Comparison of ENCODE assay signal across 2 cellular contexts in the genomic region with DNA sequence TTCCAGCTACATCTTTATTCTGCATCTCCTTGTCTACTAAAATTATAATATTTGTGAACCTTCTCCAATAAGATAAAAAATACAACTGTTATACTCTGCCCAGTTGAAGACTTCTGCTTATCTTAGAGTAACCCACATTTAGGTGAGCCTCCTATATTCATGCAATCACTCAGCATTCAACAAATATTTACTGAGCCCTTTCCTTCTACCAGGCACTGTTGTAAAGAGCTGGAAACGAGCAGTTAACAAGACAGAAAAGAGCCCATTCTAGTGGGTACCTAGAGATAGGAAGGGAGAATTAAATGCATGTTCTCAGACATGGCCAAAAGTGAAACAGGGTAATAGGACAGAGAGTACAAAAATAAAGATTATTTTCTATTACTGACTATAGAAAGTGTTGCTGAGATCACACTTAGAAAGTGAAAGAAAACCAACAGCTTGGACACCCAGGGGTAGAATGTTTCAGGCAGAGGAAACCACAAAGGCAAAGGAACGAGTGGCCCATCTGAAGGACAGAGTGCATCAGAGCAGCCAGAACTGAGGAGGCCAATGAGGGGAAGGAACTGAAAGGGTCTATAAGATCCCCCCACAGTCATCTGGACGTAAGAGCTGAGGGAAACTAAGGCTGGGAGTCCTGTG.
TF ChIP-seq lines count a peak whose summit lies in the region.

No MANE protein-coding gene starts in this region.

TF ChIP-seq in SK-N-SH, 30 proteins besides CTCF, POLR2A, EP300 and RAD21 (continued from another document and continues in another):
- TF ChIP-seq REST (IDR thresholded peaks at IDR 0.05; ENCODE audit: low read depth, low read length) (no peak), RCOR1 (IDR thresholded peaks at IDR 0.05; ENCODE audit: low read length) (no peak), SIN3A (IDR thresholded peaks at IDR 0.05; ENCODE audit: borderline replicate concordance, low read depth, low read length) (no peak), EZH2phosphoT487 (IDR thresholded peaks at IDR 0.05; ENCODE audit: borderline replicate concordance, low read depth) (no peak), SMC3 (IDR thresholded peaks at IDR 0.05; ENCODE audit: low read depth, low read length) (no peak), RFX5 (IDR thresholded peaks at IDR 0.05; ENCODE audit: low read length) (no peak), FOXJ3 (CRISPR knock-in tag; IDR thresholded peaks at IDR 0.05) (no peak), USF1 (IDR thresholded peaks at IDR 0.05; ENCODE audit: borderline replicate concordance, low read depth) (no peak), MEF2A (IDR thresholded peaks at IDR 0.05; ENCODE audit: borderline replicate concordance, low read depth) (no peak), PBX3 (IDR thresholded peaks at IDR 0.05) (no peak), TEAD4 (IDR thresholded peaks at IDR 0.05; ENCODE audit: borderline replicate concordance, insufficient read depth) (no peak), TCF12 (IDR thresholded peaks at IDR 0.05) (no peak), GATA2 (CRISPR knock-in tag; IDR thresholded peaks at IDR 0.05) (no peak), MXI1 (IDR thresholded peaks at IDR 0.05; ENCODE audit: low read depth, low read length) (no peak)
- TF ChIP-seq, protein P1, sequence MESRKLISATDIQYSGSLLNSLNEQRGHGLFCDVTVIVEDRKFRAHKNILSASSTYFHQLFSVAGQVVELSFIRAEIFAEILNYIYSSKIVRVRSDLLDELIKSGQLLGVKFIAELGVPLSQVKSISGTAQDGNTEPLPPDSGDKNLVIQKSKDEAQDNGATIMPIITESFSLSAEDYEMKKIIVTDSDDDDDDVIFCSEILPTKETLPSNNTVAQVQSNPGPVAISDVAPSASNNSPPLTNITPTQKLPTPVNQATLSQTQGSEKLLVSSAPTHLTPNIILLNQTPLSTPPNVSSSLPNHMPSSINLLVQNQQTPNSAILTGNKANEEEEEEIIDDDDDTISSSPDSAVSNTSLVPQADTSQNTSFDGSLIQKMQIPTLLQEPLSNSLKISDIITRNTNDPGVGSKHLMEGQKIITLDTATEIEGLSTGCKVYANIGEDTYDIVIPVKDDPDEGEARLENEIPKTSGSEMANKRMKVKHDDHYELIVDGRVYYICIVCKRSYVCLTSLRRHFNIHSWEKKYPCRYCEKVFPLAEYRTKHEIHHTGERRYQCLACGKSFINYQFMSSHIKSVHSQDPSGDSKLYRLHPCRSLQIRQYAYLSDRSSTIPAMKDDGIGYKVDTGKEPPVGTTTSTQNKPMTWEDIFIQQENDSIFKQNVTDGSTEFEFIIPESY (IDR thresholded peaks at IDR 0.05; ENCODE audit: borderline replicate concordance, low read depth), result no peak
- TF ChIP-seq, protein P2, sequence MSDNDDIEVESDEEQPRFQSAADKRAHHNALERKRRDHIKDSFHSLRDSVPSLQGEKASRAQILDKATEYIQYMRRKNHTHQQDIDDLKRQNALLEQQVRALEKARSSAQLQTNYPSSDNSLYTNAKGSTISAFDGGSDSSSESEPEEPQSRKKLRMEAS (IDR thresholded peaks at IDR 0.05; ENCODE audit: low read depth), result no peak
- TF ChIP-seq, protein P3, sequence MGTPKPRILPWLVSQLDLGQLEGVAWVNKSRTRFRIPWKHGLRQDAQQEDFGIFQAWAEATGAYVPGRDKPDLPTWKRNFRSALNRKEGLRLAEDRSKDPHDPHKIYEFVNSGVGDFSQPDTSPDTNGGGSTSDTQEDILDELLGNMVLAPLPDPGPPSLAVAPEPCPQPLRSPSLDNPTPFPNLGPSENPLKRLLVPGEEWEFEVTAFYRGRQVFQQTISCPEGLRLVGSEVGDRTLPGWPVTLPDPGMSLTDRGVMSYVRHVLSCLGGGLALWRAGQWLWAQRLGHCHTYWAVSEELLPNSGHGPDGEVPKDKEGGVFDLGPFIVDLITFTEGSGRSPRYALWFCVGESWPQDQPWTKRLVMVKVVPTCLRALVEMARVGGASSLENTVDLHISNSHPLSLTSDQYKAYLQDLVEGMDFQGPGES (IDR thresholded peaks at IDR 0.05; ENCODE audit: low read depth, low read length), result no peak

TF ChIP-seq in SK-N-SH treated with all-trans-retinoic acid at 6 μM for 48 hours, 23 proteins besides CTCF, POLR2A, EP300 and RAD21 (continued from another document):
- TF ChIP-seq, protein P4, sequence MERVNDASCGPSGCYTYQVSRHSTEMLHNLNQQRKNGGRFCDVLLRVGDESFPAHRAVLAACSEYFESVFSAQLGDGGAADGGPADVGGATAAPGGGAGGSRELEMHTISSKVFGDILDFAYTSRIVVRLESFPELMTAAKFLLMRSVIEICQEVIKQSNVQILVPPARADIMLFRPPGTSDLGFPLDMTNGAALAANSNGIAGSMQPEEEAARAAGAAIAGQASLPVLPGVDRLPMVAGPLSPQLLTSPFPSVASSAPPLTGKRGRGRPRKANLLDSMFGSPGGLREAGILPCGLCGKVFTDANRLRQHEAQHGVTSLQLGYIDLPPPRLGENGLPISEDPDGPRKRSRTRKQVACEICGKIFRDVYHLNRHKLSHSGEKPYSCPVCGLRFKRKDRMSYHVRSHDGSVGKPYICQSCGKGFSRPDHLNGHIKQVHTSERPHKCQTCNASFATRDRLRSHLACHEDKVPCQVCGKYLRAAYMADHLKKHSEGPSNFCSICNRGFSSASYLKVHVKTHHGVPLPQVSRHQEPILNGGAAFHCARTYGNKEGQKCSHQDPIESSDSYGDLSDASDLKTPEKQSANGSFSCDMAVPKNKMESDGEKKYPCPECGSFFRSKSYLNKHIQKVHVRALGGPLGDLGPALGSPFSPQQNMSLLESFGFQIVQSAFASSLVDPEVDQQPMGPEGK (CRISPR knock-in tag; IDR thresholded peaks at IDR 0.05; ENCODE audit: borderline replicate concordance), result no peak
- TF ChIP-seq BACH2 (CRISPR knock-in tag; IDR thresholded peaks at IDR 0.05; ENCODE audit: borderline replicate concordance), result no peak
